ENCODE assay signal across 15 cellular contexts in the genomic region with DNA sequence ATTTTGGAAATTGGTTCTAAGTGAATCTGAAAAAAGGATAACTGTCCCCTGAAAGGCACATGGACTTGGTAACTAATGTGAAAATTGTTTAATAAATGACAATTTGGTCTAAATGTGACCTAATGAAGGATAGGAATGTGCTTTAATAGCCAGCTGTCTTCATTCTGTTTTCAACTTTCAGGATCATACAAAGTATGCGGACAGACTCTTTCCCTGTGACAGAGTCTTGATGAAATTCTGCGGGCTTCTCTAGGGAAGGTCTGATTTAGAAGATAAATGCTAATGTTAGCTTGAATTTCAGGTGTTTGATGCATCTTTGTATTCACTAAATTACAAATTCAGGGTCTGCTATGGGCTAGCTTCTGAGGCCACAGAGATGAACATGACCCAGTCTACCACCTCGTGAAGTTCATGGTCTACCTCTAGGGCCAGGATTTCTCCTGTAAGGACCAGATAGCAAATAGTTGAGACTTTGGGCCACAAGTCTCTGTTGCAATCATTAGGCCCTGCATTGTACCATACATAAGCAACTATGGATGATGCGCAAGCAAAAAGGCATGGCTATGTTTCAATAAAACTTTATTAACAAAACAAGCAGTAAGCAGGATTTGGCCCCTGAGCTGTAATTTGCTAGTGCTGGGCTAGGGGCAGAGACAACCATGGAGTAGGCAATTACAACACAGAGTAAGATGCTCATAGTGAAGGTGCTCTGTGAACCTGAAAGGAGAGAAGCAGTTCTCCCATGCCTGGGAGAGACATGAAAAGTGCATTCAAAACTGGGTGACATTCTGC.
DNase-seq lines count a peak whose midpoint lies in the region; FAIRE-seq and TF ChIP-seq lines count a peak whose summit lies in the region.
"Had no signal": no experiment of that assay in that cellular context is flagged by ENCODE, and none has a peak within 500 bp of the region (broad histone marks: within the 10 kb centered on the region; RNA-seq: fewer than 3 reads in every experiment).

No MANE protein-coding gene starts in this region.

- H3K4me3 ChIP-seq in mesodermal cell (ENCODE audit: extremely low read depth, insufficient read depth, low read length, poor library complexity, severe bottlenecking) (no peak overlapping the region), uterus (no peak overlapping the region)

- TF ChIP-seq CTCF in uterus (IDR thresholded peaks at IDR 0.05), result no peak

- peak overlapping the region; percentile 43 for H3K27ac ChIP-seq in mesodermal cell (ENCODE audit: low read depth, low read length, severe bottlenecking)
- no peak overlapping the region for H3K27ac ChIP-seq in uterus
- H3K27ac ChIP-seq: C4-2B had no signal

- intact Hi-C loops in uterus (cut with DNase I; ENCODE audit: low total_unique reads), result no loop called here

- H3K27me3 ChIP-seq in uterus, result no peaks in the 10 kb centered on the region
- H3K27me3 ChIP-seq: BE2C had no signal

- DNase-seq in GM12891 (ENCODE audit: insufficient read length, low spot score) (no peak), astrocyte of the hippocampus (ENCODE audit: low read depth, low spot score) (peak; percentile 28), urothelium cell line (ENCODE audit: low spot score) (no peak), uterus (no peak), erythroblast (lab: John Stamatoyannopoulos, UW) (no peak), AG08396 (ENCODE audit: low spot score) (no peak)
- DNase-seq: BE2C; CD4-positive, alpha-beta memory T cell; DMS79; GOT3; H9; KG1 had no signal

- TF ChIP-seq POLR2A in GM12891 (IDR thresholded peaks at IDR 0.05; ENCODE audit: low read depth, low read length) (no peak), uterus (IDR thresholded peaks at IDR 0.05) (no peak), erythroblast (IDR thresholded peaks at IDR 0.05; ENCODE audit: low read length) (no peak)

- 86 to 89% methylated on average over 1 to 2 of the region's 4 CpGs for WGBS in mesodermal cell (ENCODE audit: insufficient coverage in 2 of 2), 2 experiments

- peak; percentile 16 for FAIRE-seq in GM12891 (lab: Jason Lieb, UNC)
- FAIRE-seq in urothelium cell line (lab: Jason Lieb, UNC), result peak; percentile 27
- FAIRE-seq: GM12892 had no signal

- H3K9me3 ChIP-seq in mesodermal cell (ENCODE audit: control insufficient read depth, low read length) (no peaks in the 10 kb centered on the region), uterus (no peaks in the 10 kb centered on the region)
- H3K9me3 ChIP-seq: BE2C had no signal

- peaks cover 15% of the 10 kb centered on the region for H3K4me1 ChIP-seq in mesodermal cell (ENCODE audit: control insufficient read depth, insufficient read depth, low read length, poor library complexity, severe bottlenecking)
- no peaks in the 10 kb centered on the region for H3K4me1 ChIP-seq in uterus
- H3K4me1 ChIP-seq: BE2C had no signal

- H3K36me3 ChIP-seq in mesodermal cell (ENCODE audit: control insufficient read depth, insufficient read depth, low read length), result no peaks in the 10 kb centered on the region
- H3K36me3 ChIP-seq in uterus, result no peaks in the 10 kb centered on the region
- H3K36me3 ChIP-seq: BE2C had no signal

TF ChIP-seq in GM12891, 5 proteins besides CTCF, POLR2A, EP300 and RAD21:
- TF ChIP-seq TAF1 (IDR thresholded peaks at IDR 0.05; ENCODE audit: low read depth, low read length) (no peak), SPI1 (IDR thresholded peaks at IDR 0.05; ENCODE audit: low read depth, low read length) (no peak), PAX5 (IDR thresholded peaks at IDR 0.05; ENCODE audit: insufficient read depth, low read length, severe bottlenecking) (no peak), POU2F2 (IDR thresholded peaks at IDR 0.05; ENCODE audit: low read depth, low read length) (no peak), POLR2AphosphoS5 (IDR thresholded peaks at IDR 0.05; ENCODE audit: low read depth, low read length) (no peak)
TF ChIP-seq in GM12891: peak in this region for 0.
